Comparison of ENCODE assay signal across 10 cellular contexts in genomic region chr4:3384771-3385701, GRCh38. TPM values are rescaled to one million over a fixed set of nuclear protein-coding genes. Genes with fewer than 3 reads are reported as not detected.
A peak's percentile ranks its signal among the peaks of the same experiment; 100 is the strongest.
DNase-seq lines count a peak whose midpoint lies in the region; ATAC-seq and TF ChIP-seq lines count a peak whose summit lies in the region.
"Had no signal": no experiment of that assay in that cellular context is flagged by ENCODE, and none has a peak within 500 bp of the region (broad histone marks: within the 10 kb centered on the region; RNA-seq: fewer than 3 reads in every experiment).

No MANE protein-coding gene starts in this region.

- H4K5ac ChIP-seq in H9 (ENCODE audit: insufficient read length, low read depth, low read length): no peak overlapping the region

- H3K14ac ChIP-seq in H9 (ENCODE audit: insufficient read depth, low read length): no peak overlapping the region; the same call in 1 of the 2 replicates

- H3K27ac ChIP-seq in H9 (ENCODE audit: insufficient read length, low read depth, low read length): no peak overlapping the region
- H3K27ac ChIP-seq: brain microvascular endothelial cell had no signal

- H3K27ac Mint-ChIP-seq in H9 (peak overlapping the region; percentile 52 to 88 (median 74); a peak in 5 of 7 replicates), immature natural killer cell (peak overlapping the region in 2 of 6 donors; percentile 22 to 55)
- H3K27ac Mint-ChIP-seq in activated naive CD8-positive, alpha-beta T cell treated with anti-CD3 and anti-CD28 coated beads, Interleukin-2, amount 50 U/mL, for 24 hours: peak overlapping the region; percentile 42

- no peak overlapping the region for H2BK5ac ChIP-seq in H9 (ENCODE audit: insufficient read length, low read length)

- H2BK20ac ChIP-seq in H9 (ENCODE audit: low read depth, low read length, poor library complexity, severe bottlenecking): no peak overlapping the region

- no peak overlapping the region for H2BK12ac ChIP-seq in H9 (ENCODE audit: insufficient read length, low read depth, low read length)

- H3K36me3 Mint-ChIP-seq in H9 (ENCODE audit: insufficient read depth in 1 of 3, low read depth in 3 of 3) (peaks cover under 1 to 16% (median 13%) of the 10 kb centered on the region in 3 experiments; a peak in 6 of 7 replicates), immature natural killer cell (peaks cover 0 to 5% (median 0%) of the 10 kb centered on the region in 3 donors)
- H3K36me3 Mint-ChIP-seq in activated naive CD8-positive, alpha-beta T cell treated with anti-CD3 and anti-CD28 coated beads, Interleukin-2, amount 50 U/mL, for 24 hours (ENCODE audit: low read depth): peaks cover 3% of the 10 kb centered on the region

- H2BK120ac ChIP-seq in H9 (ENCODE audit: low read depth, low read length, poor library complexity, severe bottlenecking): no peak overlapping the region

- peaks cover 3% of the 10 kb centered on the region; the same call in 1 of the 2 replicates for H3K4me1 ChIP-seq in H9 (ENCODE audit: insufficient read depth, low read length)

- H3K4me3 Mint-ChIP-seq in H9 (no peak overlapping the region; a peak in 1 of 5 replicates), immature natural killer cell (peak overlapping the region in 4 of 5 donors; percentile 15 to 66 (median 54))
- no peak overlapping the region for H3K4me3 Mint-ChIP-seq in activated naive CD8-positive, alpha-beta T cell treated with anti-CD3 and anti-CD28 coated beads, Interleukin-2, amount 50 U/mL, for 24 hours

- H3T11ph ChIP-seq in H9 (ENCODE audit: low read length): no peak overlapping the region

- H2BK15ac ChIP-seq in H9 (ENCODE audit: low read depth, low read length): no peak overlapping the region

- H3K27me3 Mint-ChIP-seq in H9 (ENCODE audit: low read depth): peaks cover 5% of the 10 kb centered on the region
- peaks cover 4% of the 10 kb centered on the region for H3K27me3 Mint-ChIP-seq in activated naive CD8-positive, alpha-beta T cell treated with anti-CD3 and anti-CD28 coated beads, Interleukin-2, amount 50 U/mL, for 24 hours
- H3K27me3 Mint-ChIP-seq in immature natural killer cell (ENCODE audit: low read depth in 3 of 3): peaks cover 4 to 7% (median 4%) of the 10 kb centered on the region in 3 donors

- H4K20me1 ChIP-seq in H9 (ENCODE audit: control insufficient read depth, insufficient read depth, insufficient read length): no peaks in the 10 kb centered on the region

- no peaks in the 10 kb centered on the region for H3K23me2 ChIP-seq in H9 (ENCODE audit: insufficient read length, low read depth, low read length, poor library complexity, severe bottlenecking)

- WGBS in H9 (ENCODE audit: extremely low coverage, insufficient read length, low lambda C conversion rate): no CpG with 5 or more reads among the region's 35 CpGs

- no peaks in the 10 kb centered on the region for H3K79me1 ChIP-seq in H9 (ENCODE audit: insufficient read depth, low read depth, low read length, poor library complexity, severe bottlenecking)

- H3K9ac ChIP-seq in H9 (ENCODE audit: extremely low read depth, insufficient read length, low read length): no peak overlapping the region

- H2AFZ ChIP-seq in H9 (ENCODE audit: low read length): no peak overlapping the region

- no peak for DNase-seq in H9
- DNase-seq in activated naive CD8-positive, alpha-beta T cell treated with anti-CD3 and anti-CD28 coated beads, Interleukin-2, amount 50 U/mL, for 24 hours: no peak
- DNase-seq in immature natural killer cell: no peak
- peak; percentile 81 for DNase-seq in sciatic nerve (ENCODE audit: low spot score)
- no peak for DNase-seq in SKM-1 treated with dmso at 0.1 percent for 144 hours (lab: John Stamatoyannopoulos, UW; ENCODE audit: unreplicated experiment)
- DNase-seq in GM20000 (ENCODE audit: low spot score): no peak
- DNase-seq in NCI-H524 treated with DMSO at 0.1 percent for 48 hours (lab: John Stamatoyannopoulos, UW): no peak
- DNase-seq: brain microvascular endothelial cell, NCI-H226 had no signal

- no peak overlapping the region for H4K8ac ChIP-seq in H9 (replicated peaks; ENCODE audit: insufficient read length, low read depth, low read length)

- no peaks in the 10 kb centered on the region for H3K27me3 ChIP-seq in H9 (ENCODE audit: insufficient read depth, low read length)
- H3K27me3 ChIP-seq: brain microvascular endothelial cell had no signal

- no peak overlapping the region for H3K4ac ChIP-seq in H9 (ENCODE audit: low read depth, low read length)

- intact Hi-C loops in sciatic nerve (cut with DNase I): no loop called here

- no peak overlapping the region for H3K4me2 ChIP-seq in H9 (ENCODE audit: insufficient read depth, insufficient read length, low read length)

- no peaks in the 10 kb centered on the region for H3K79me2 ChIP-seq in H9 (ENCODE audit: insufficient read depth, low read length)

- no peak overlapping the region for H2AK5ac ChIP-seq in H9 (ENCODE audit: insufficient read length, low read length)

- TF ChIP-seq CTCF in H9 (conservative IDR thresholded peaks at IDR 0.05): no peak
- no peak for TF ChIP-seq CTCF in GM20000 (IDR thresholded peaks at IDR 0.05; ENCODE audit: extremely low read depth, missing control alignments)

- H3K4me1 Mint-ChIP-seq in H9 (peaks cover 44 to 50% of the 10 kb centered on the region in 2 experiments), immature natural killer cell (peaks cover 19 to 23% of the 10 kb centered on the region in 2 donors)
- peaks cover 11% of the 10 kb centered on the region for H3K4me1 Mint-ChIP-seq in activated naive CD8-positive, alpha-beta T cell treated with anti-CD3 and anti-CD28 coated beads, Interleukin-2, amount 50 U/mL, for 24 hours

- no peak overlapping the region for H3K18ac ChIP-seq in H9 (ENCODE audit: insufficient read length, low read depth, low read length)

- H3K23ac ChIP-seq in H9 (ENCODE audit: insufficient read length, low read depth, low read length): no peak overlapping the region

- H3K9me3 ChIP-seq in H9 (ENCODE audit: control insufficient read depth, low read depth, low read length): peaks cover 11% of the 10 kb centered on the region

- no peak for ATAC-seq in activated naive CD8-positive, alpha-beta T cell treated with anti-CD3 and anti-CD28 coated beads, Interleukin-2, amount 50 U/mL, for 24 hours
- ATAC-seq in sciatic nerve (peak; percentile 46), HG02870 (IDR thresholded peaks at IDR 0.05; ENCODE audit: unreplicated experiment) (no peak)

- H4K91ac ChIP-seq in H9 (ENCODE audit: insufficient read length, low read depth, low read length): peak overlapping the region; percentile 82

- H3K9me3 Mint-ChIP-seq in H9 (peaks cover 16 to 17% of the 10 kb centered on the region in 2 experiments), immature natural killer cell (peaks cover 0 to 6% (median 3%) of the 10 kb centered on the region in 6 donors)
- peaks cover 8% of the 10 kb centered on the region for H3K9me3 Mint-ChIP-seq in activated naive CD8-positive, alpha-beta T cell treated with anti-CD3 and anti-CD28 coated beads, Interleukin-2, amount 50 U/mL, for 24 hours

- H3K56ac ChIP-seq in H9 (ENCODE audit: insufficient read length, low read depth, low read length): no peak overlapping the region

RNA-seq across cellular contexts. Expression of gene HGFAC, which starts 56.7 kb away (rescaled TPM):
- 0.33 and 0.37 TPM in 2 replicates for total RNA-seq in H9 (2021)
- not detected for polyA plus RNA-seq in immature natural killer cell
- not detected for total RNA-seq in sciatic nerve

Comparison
In these comparisons a context has a peak if more than half of its experiments do, and no peak if none do; other contexts are left out.
1. H3K4me3 Mint-ChIP-seq: peak in immature natural killer cell (4 of 5); none in H9 (0 of 2) and activated naive CD8-positive, alpha-beta T cell treated with anti-CD3 and anti-CD28 coated beads, Interleukin-2, amount 50 U/mL, for 24 hours (single experiment).